ENCODE assay signal across 1 cellular context in the genomic region with DNA sequence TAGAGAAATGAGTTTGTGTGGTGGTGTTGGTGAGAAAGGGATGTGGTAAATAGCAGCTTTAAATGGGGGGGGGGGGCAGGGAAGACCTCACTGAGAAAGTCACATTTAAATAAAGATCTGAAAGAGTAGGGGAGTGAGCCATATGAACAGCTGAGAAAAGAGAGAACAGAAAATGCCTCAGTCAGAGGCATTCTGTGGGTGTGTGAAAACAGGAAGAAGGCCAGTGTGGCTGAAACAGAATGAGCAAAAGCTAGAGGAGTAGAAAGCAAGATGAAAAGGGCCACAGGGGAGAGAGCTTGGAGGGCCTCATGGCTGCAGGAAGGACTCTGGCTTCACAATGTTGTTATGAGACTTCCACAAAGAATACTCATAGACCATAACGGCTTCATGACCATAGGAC.
TF ChIP-seq lines count a peak whose summit lies in the region.

No MANE protein-coding gene starts in this region.

TF ChIP-seq in GM23338, 12 proteins besides CTCF, POLR2A, EP300 and RAD21 (continued from another document):
- TF ChIP-seq, protein P1, sequence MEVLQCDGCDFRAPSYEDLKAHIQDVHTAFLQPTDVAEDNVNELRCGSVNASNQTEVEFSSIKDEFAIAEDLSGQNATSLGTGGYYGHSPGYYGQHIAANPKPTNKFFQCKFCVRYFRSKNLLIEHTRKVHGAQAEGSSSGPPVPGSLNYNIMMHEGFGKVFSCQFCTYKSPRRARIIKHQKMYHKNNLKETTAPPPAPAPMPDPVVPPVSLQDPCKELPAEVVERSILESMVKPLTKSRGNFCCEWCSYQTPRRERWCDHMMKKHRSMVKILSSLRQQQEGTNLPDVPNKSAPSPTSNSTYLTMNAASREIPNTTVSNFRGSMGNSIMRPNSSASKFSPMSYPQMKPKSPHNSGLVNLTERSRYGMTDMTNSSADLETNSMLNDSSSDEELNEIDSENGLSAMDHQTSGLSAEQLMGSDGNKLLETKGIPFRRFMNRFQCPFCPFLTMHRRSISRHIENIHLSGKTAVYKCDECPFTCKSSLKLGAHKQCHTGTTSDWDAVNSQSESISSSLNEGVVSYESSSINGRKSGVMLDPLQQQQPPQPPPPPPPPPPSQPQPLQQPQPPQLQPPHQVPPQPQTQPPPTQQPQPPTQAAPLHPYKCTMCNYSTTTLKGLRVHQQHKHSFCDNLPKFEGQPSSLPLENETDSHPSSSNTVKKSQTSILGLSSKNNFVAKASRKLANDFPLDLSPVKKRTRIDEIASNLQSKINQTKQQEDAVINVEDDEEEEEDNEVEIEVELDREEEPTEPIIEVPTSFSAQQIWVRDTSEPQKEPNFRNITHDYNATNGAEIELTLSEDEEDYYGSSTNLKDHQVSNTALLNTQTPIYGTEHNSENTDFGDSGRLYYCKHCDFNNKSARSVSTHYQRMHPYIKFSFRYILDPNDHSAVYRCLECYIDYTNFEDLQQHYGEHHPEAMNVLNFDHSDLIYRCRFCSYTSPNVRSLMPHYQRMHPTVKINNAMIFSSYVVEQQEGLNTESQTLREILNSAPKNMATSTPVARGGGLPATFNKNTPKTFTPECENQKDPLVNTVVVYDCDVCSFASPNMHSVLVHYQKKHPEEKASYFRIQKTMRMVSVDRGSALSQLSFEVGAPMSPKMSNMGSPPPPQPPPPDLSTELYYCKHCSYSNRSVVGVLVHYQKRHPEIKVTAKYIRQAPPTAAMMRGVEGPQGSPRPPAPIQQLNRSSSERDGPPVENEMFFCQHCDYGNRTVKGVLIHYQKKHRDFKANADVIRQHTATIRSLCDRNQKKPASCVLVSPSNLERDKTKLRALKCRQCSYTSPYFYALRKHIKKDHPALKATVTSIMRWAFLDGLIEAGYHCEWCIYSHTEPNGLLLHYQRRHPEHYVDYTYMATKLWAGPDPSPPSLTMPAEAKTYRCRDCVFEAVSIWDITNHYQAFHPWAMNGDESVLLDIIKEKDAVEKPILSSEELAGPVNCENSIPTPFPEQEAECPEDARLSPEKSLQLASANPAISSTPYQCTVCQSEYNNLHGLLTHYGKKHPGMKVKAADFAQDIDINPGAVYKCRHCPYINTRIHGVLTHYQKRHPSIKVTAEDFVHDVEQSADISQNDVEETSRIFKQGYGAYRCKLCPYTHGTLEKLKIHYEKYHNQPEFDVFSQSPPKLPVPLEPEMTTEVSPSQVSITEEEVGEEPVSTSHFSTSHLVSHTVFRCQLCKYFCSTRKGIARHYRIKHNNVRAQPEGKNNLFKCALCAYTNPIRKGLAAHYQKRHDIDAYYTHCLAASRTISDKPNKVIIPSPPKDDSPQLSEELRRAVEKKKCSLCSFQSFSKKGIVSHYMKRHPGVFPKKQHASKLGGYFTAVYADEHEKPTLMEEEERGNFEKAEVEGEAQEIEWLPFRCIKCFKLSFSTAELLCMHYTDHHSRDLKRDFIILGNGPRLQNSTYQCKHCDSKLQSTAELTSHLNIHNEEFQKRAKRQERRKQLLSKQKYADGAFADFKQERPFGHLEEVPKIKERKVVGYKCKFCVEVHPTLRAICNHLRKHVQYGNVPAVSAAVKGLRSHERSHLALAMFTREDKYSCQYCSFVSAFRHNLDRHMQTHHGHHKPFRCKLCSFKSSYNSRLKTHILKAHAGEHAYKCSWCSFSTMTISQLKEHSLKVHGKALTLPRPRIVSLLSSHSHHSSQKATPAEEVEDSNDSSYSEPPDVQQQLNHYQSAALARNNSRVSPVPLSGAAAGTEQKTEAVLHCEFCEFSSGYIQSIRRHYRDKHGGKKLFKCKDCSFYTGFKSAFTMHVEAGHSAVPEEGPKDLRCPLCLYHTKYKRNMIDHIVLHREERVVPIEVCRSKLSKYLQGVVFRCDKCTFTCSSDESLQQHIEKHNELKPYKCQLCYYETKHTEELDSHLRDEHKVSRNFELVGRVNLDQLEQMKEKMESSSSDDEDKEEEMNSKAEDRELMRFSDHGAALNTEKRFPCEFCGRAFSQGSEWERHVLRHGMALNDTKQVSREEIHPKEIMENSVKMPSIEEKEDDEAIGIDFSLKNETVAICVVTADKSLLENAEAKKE (CRISPR knock-in tag; IDR thresholded peaks at IDR 0.05) = no peak
- TF ChIP-seq, protein P2, sequence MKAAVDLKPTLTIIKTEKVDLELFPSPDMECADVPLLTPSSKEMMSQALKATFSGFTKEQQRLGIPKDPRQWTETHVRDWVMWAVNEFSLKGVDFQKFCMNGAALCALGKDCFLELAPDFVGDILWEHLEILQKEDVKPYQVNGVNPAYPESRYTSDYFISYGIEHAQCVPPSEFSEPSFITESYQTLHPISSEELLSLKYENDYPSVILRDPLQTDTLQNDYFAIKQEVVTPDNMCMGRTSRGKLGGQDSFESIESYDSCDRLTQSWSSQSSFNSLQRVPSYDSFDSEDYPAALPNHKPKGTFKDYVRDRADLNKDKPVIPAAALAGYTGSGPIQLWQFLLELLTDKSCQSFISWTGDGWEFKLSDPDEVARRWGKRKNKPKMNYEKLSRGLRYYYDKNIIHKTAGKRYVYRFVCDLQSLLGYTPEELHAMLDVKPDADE (IDR thresholded peaks at IDR 0.05) = no peak
- no peak for TF ChIP-seq CREB1 (CRISPR knock-in tag; IDR thresholded peaks at IDR 0.05; ENCODE audit: low read depth)
- TF ChIP-seq, protein P3, sequence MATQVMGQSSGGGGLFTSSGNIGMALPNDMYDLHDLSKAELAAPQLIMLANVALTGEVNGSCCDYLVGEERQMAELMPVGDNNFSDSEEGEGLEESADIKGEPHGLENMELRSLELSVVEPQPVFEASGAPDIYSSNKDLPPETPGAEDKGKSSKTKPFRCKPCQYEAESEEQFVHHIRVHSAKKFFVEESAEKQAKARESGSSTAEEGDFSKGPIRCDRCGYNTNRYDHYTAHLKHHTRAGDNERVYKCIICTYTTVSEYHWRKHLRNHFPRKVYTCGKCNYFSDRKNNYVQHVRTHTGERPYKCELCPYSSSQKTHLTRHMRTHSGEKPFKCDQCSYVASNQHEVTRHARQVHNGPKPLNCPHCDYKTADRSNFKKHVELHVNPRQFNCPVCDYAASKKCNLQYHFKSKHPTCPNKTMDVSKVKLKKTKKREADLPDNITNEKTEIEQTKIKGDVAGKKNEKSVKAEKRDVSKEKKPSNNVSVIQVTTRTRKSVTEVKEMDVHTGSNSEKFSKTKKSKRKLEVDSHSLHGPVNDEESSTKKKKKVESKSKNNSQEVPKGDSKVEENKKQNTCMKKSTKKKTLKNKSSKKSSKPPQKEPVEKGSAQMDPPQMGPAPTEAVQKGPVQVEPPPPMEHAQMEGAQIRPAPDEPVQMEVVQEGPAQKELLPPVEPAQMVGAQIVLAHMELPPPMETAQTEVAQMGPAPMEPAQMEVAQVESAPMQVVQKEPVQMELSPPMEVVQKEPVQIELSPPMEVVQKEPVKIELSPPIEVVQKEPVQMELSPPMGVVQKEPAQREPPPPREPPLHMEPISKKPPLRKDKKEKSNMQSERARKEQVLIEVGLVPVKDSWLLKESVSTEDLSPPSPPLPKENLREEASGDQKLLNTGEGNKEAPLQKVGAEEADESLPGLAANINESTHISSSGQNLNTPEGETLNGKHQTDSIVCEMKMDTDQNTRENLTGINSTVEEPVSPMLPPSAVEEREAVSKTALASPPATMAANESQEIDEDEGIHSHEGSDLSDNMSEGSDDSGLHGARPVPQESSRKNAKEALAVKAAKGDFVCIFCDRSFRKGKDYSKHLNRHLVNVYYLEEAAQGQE (IDR thresholded peaks at IDR 0.05; ENCODE audit: unreplicated experiment) = no peak
- TF ChIP-seq NANOG (IDR thresholded peaks at IDR 0.05; ENCODE audit: borderline replicate concordance) = no peak
- no peak for TF ChIP-seq EZH2phosphoT487 (IDR thresholded peaks at IDR 0.05; ENCODE audit: unreplicated experiment)
- TF ChIP-seq JUNB (IDR thresholded peaks at IDR 0.05; ENCODE audit: unreplicated experiment) = no peak
